18 cellular contexts compared by ENCODE assay signal in genomic region chr4:54626113-54626512, GRCh38.
"Had no signal": no experiment of that assay in that cellular context is flagged by ENCODE, and none has a peak within 500 bp of the region (broad histone marks: within the 10 kb centered on the region; RNA-seq: fewer than 3 reads in every experiment).

No MANE protein-coding gene starts in this region.

- H3K4me3 Mint-ChIP-seq: activated CD8-positive, alpha-beta T cell treated with anti-CD3 and anti-CD28 coated beads for 36 hours; activated naive CD8-positive, alpha-beta T cell treated with anti-CD3 and anti-CD28 coated beads, Interleukin-2, amount 10 ng/mL, durations not matched to agents 7 days and 5 days; mesothelial cell of epicardium; naive B cell had no signal

- H3K4me3 ChIP-seq: heart left ventricle, psoas muscle, sigmoid colon had no signal

- FAIRE-seq: frontal cortex, urothelium cell line had no signal

- H3K27me3 ChIP-seq: heart left ventricle, sigmoid colon had no signal

- H3K4me1 Mint-ChIP-seq: activated naive CD8-positive, alpha-beta T cell treated with anti-CD3 and anti-CD28 coated beads, Interleukin-2, amount 10 ng/mL, durations not matched to agents 7 days and 5 days had no signal

- ATAC-seq: activated CD8-positive, alpha-beta T cell treated with anti-CD3 and anti-CD28 coated beads for 36 hours; psoas muscle had no signal

- H3K4me1 ChIP-seq: psoas muscle had no signal

- H3K36me3 ChIP-seq: heart left ventricle, neutrophil, sigmoid colon had no signal

- H3K27ac ChIP-seq: heart left ventricle, neutrophil, psoas muscle had no signal

- H3K9me3 ChIP-seq: heart left ventricle, neutrophil, psoas muscle, sigmoid colon had no signal

- DNase-seq: activated CD8-positive, alpha-beta memory T cell treated with anti-CD3 and anti-CD28 coated beads, Interleukin-2, amount 50 U/mL, for 4 hours; activated CD8-positive, alpha-beta T cell treated with anti-CD3 and anti-CD28 coated beads for 36 hours; activated naive CD8-positive, alpha-beta T cell treated with anti-CD3 and anti-CD28 coated beads, Interleukin-2, amount 10 ng/mL, durations not matched to agents 7 days and 5 days; aorta; central memory CD4-positive, alpha-beta T cell; cortex of kidney; effector CD8-positive, alpha-beta T cell; heart left ventricle; naive B cell; psoas muscle; sigmoid colon; stimulated activated CD4-positive, alpha-beta T cell treated with anti-CD3 and anti-CD28 coated beads, Interleukin-2, amount 100 ng/mL, for 24 hours; stimulated activated naive CD4-positive, alpha-beta T cell; T-helper 9 cell had no signal

- H3K36me3 Mint-ChIP-seq: activated naive CD8-positive, alpha-beta T cell treated with anti-CD3 and anti-CD28 coated beads, Interleukin-2, amount 10 ng/mL, durations not matched to agents 7 days and 5 days; mesothelial cell of epicardium; naive B cell had no signal

- H3K27ac Mint-ChIP-seq: activated CD8-positive, alpha-beta T cell treated with anti-CD3 and anti-CD28 coated beads for 36 hours; activated naive CD8-positive, alpha-beta T cell treated with anti-CD3 and anti-CD28 coated beads, Interleukin-2, amount 10 ng/mL, durations not matched to agents 7 days and 5 days; mesothelial cell of epicardium; naive B cell had no signal

- H3K9me3 Mint-ChIP-seq: activated CD8-positive, alpha-beta T cell treated with anti-CD3 and anti-CD28 coated beads for 36 hours; activated naive CD8-positive, alpha-beta T cell treated with anti-CD3 and anti-CD28 coated beads, Interleukin-2, amount 10 ng/mL, durations not matched to agents 7 days and 5 days; mesothelial cell of epicardium had no signal
